ENCODE assay signal across 8 cellular contexts in the genomic region with DNA sequence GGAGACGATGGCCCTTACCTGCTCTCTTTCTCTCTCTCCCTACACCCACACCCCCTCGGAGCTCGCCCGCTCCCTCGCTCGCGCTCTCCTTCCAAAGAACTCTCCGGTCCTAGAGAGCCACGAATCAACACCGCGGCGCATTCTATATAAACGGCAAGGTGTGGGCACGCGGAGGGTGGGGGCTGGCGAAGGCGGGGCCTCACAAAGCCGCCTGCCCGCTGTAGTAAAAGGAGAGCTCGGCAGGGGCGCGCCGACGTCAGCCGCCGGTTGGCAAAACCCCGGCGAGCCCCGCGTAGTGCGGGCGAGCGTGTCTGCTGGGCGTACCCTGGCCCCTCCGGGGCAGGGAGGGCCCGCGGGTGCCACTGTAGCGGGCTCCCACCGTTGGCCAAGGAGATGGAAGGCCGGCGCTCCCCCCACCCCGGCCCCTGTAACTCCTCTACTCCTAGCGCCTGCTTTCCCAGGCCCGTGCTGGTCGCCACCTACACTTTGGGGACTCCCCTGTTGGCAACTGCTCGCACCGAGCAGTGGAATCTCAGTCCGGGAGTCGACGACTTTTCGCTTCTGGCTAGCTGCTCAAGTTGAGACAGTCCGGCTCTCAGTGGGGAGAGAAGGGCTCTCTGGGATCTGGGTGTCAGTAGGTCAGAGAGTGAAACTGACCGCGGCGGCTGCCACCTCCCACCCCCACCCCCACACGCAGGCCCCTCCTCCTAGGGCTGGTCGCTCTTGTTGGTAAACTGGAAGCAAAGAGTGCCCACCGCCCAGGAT.
DNase-seq lines count a peak whose midpoint lies in the region; ATAC-seq, FAIRE-seq and TF ChIP-seq lines count a peak whose summit lies in the region.

No MANE protein-coding gene starts in this region.

- intact Hi-C loops in Right ventricle myocardium inferior (cut with DNase I) (no loop called here), cardiac septum (cut with DNase I) (no loop called here), pancreas (cut with DNase I) (no loop called here)

- H3K36me3 ChIP-seq in pancreas: no peaks in the 10 kb centered on the region

- H3K27ac Mint-ChIP-seq in T-helper 17 cell (no peak overlapping the region), glutamatergic neuron (ENCODE audit: unreplicated experiment) (no peak overlapping the region)

- H3K4me1 Mint-ChIP-seq in T-helper 17 cell: no peaks in the 10 kb centered on the region
- peaks cover 2% of the 10 kb centered on the region for H3K4me1 Mint-ChIP-seq in glutamatergic neuron (ENCODE audit: low read depth, unreplicated experiment)

- FAIRE-seq in pancreas (lab: Jason Lieb, UNC) (no peak), RCC 7860 (lab: Jason Lieb, UNC) (no peak)

- TF ChIP-seq CTCF in glutamatergic neuron (IDR thresholded peaks at IDR 0.05; ENCODE audit: partially characterized antibody, unreplicated experiment) (no peak), pancreas (IDR thresholded peaks at IDR 0.05) (no peak)

- peaks cover 2% of the 10 kb centered on the region for H3K9me3 Mint-ChIP-seq in glutamatergic neuron (ENCODE audit: unreplicated experiment)

- WGBS in pancreas, 2 donors: 1 to 25% methylated on average over 53 to 58 of the region's 58 CpGs

- H3K9me3 ChIP-seq in T-helper 17 cell (ENCODE audit: control insufficient read depth, low read length, poor library complexity, severe bottlenecking) (no peaks in the 10 kb centered on the region), pancreas (no peaks in the 10 kb centered on the region)

- H3K4me3 Mint-ChIP-seq in T-helper 17 cell (peak overlapping the region; percentile 84), glutamatergic neuron (ENCODE audit: unreplicated experiment) (peak overlapping the region; percentile 89)

- H3K36me3 Mint-ChIP-seq in T-helper 17 cell (ENCODE audit: low read depth) (peaks cover 2% of the 10 kb centered on the region), glutamatergic neuron (ENCODE audit: unreplicated experiment) (no peaks in the 10 kb centered on the region)

- H3K4me1 ChIP-seq in pancreas: no peaks in the 10 kb centered on the region

- peak overlapping the region; percentile 20 to 51 (median 32) for H3K4me3 ChIP-seq in pancreas

- peaks cover 0 to 11% (median 3%) of the 10 kb centered on the region in 4 donors for H3K27me3 ChIP-seq in pancreas

- ATAC-seq in Right ventricle myocardium inferior: peak; percentile 34
- no peak for ATAC-seq in T-helper 17 cell
- ATAC-seq in pancreas: peak; percentile 73 to 80 (median 78)
- ATAC-seq in GM18858 (IDR thresholded peaks at IDR 0.05; ENCODE audit: unreplicated experiment): no peak
- ATAC-seq in HG02571 (IDR thresholded peaks at IDR 0.05; ENCODE audit: unreplicated experiment): no peak

- DNase-seq in Right ventricle myocardium inferior (ENCODE audit: missing footprints) (peak; percentile 63), cardiac septum (ENCODE audit: low spot score) (no peak), T-helper 17 cell (no peak), glutamatergic neuron (peak; percentile 49), pancreas (peak; percentile 15 to 74 (median 40)), RCC 7860 (ENCODE audit: low spot score) (no peak)

- H3K27ac ChIP-seq in pancreas: peak overlapping the region in 1 of 4 donors; percentile 47

- peaks cover 5% of the 10 kb centered on the region for H3K27me3 Mint-ChIP-seq in T-helper 17 cell
- H3K27me3 Mint-ChIP-seq in glutamatergic neuron (ENCODE audit: unreplicated experiment): peaks cover 2% of the 10 kb centered on the region

Comparison
In these comparisons a context has a peak if more than half of its experiments do, and no peak if none do; other contexts are left out.
1. DNase-seq: peak in Right ventricle myocardium inferior (single experiment), glutamatergic neuron (single experiment) and pancreas (6 of 6); none in cardiac septum (single experiment), T-helper 17 cell (0 of 3) and RCC 7860 (single experiment).
2. ATAC-seq: peak in Right ventricle myocardium inferior (single experiment) and pancreas (4 of 4); none in T-helper 17 cell (single experiment), GM18858 (single experiment) and HG02571 (single experiment).